22 cellular contexts compared by ENCODE assay signal in genomic region chr18:78920436-78921138, GRCh38. TPM values are rescaled to one million over a fixed set of nuclear protein-coding genes. Genes with fewer than 3 reads are reported as not detected.
A peak's percentile ranks its signal among the peaks of the same experiment; 100 is the strongest.
DNase-seq lines count a peak whose midpoint lies in the region; ATAC-seq, FAIRE-seq and TF ChIP-seq lines count a peak whose summit lies in the region.
"Had no signal": no experiment of that assay in that cellular context is flagged by ENCODE, and none has a peak within 500 bp of the region (broad histone marks: within the 10 kb centered on the region; RNA-seq: fewer than 3 reads in every experiment).

No MANE protein-coding gene starts in this region.

- H3K56ac ChIP-seq in H1 (replicated peaks; ENCODE audit: insufficient read length, low read depth, low read length), result no peak overlapping the region

- H3K36me3 Mint-ChIP-seq in activated T-cell treated with anti-CD3 and anti-CD28 coated beads, Interleukin-2, amount 50 U/mL, for 4 hours (ENCODE audit: insufficient read depth), result no peaks in the 10 kb centered on the region
- H3K36me3 Mint-ChIP-seq: CD14-positive monocyte; CD4-positive, alpha-beta memory T cell had no signal

- POLR2A ChIA-PET in H1 (lab: Charles Lee; ENCODE audit: partially characterized antibody), result no interaction called here
- POLR2A ChIA-PET in HepG2 (lab: Yijun Ruan, JAX), result no interaction called here

- H3K4me3 ChIP-seq in H1 (ENCODE audit: extremely low read depth in 1 of 4, insufficient read depth in 2 of 4, low read depth in 3 of 4, low read length in 4 of 4), result no peak overlapping the region
- H3K4me3 ChIP-seq in HepG2 (replicated peaks in 1 of 3; ENCODE audit: insufficient read depth in 1 of 3, low read depth in 2 of 3, low read length in 3 of 3), result no peak overlapping the region
- H3K4me3 ChIP-seq: BLaER1, GM12878, HAP-1, K562 had no signal

- H3K27ac ChIP-seq in H1 (ENCODE audit: low read depth, low read length) (no peak overlapping the region), HepG2 (ENCODE audit: extremely low read length, insufficient read depth, low read length) (no peak overlapping the region)
- H3K27ac ChIP-seq: BLaER1, HL-60 had no signal

- CTCF ChIA-PET in H1 (lab: Charles Lee; ENCODE audit: partially characterized antibody) (interaction anchor here (1.2 kb wide), 1 partner anchor 36 kb away, joined by 3 read pairs; no protein-coding TSS in a partner anchor), HepG2 (lab: Yijun Ruan, JAX; ENCODE audit: low intra/inter-chr PET ratio, low total read pairs) (no interaction called here)

- no peak overlapping the region for H3K18ac ChIP-seq in H1 (ENCODE audit: extremely low read depth, low read length)

- in situ Hi-C loops in Caki2 (cut with HindIII; ENCODE audit: low pct_unique_long_range_greater_than_20kb, low sequenced_read_pairs), result no loop called here
- in situ Hi-C loops in HepG2 (cut with HindIII; ENCODE audit: extremely low pct_ligation_motif_present, low pct_unique_long_range_greater_than_20kb), result no loop called here

- H3K4me3 Mint-ChIP-seq in activated T-cell treated with anti-CD3 and anti-CD28 coated beads, Interleukin-2, amount 50 U/mL, for 4 hours, result no peak overlapping the region
- H3K4me3 Mint-ChIP-seq: CD14-positive monocyte; CD4-positive, alpha-beta memory T cell had no signal

- no peak overlapping the region for H3K14ac ChIP-seq in H1 (ENCODE audit: insufficient read length)

- H4K8ac ChIP-seq in H1 (ENCODE audit: extremely low read depth, insufficient read depth, low read length), result peak overlapping the region; percentile 28; the same call in 1 of the 2 replicates

- no peak overlapping the region for H4K5ac ChIP-seq in H1 (ENCODE audit: insufficient read length, low read depth, low read length)

- no peak overlapping the region for H3K23ac ChIP-seq in H1 (ENCODE audit: insufficient read length)

- no peaks in the 10 kb centered on the region for H3K9me3 Mint-ChIP-seq in activated T-cell treated with anti-CD3 and anti-CD28 coated beads, Interleukin-2, amount 50 U/mL, for 4 hours

- H2BK12ac ChIP-seq in H1 (ENCODE audit: low read depth, low read length), result peak overlapping the region; percentile 85

- H3K9me3 ChIP-seq in H1 (ENCODE audit: insufficient read depth in 2 of 2, low read depth in 1 of 2, low read length in 1 of 2), result no peaks in the 10 kb centered on the region; a peak in 1 of 4 replicates
- H3K9me3 ChIP-seq in HepG2 (ENCODE audit: low read length), result no peaks in the 10 kb centered on the region
- H3K9me3 ChIP-seq: HAP-1 had no signal

- no peaks in the 10 kb centered on the region for H4K20me1 ChIP-seq in H1 (replicated peaks in 1 of 2; ENCODE audit: control insufficient read depth in 1 of 2, insufficient read depth in 2 of 2, low read length in 2 of 2)
- H4K20me1 ChIP-seq in HepG2 (ENCODE audit: insufficient read depth, low read length), result no peaks in the 10 kb centered on the region; the same call in 1 of the 2 replicates
- H4K20me1 ChIP-seq: BLaER1 had no signal

- TF ChIP-seq POLR2A in H1 (IDR thresholded peaks at IDR 0.05; ENCODE audit: control extremely low read depth in 1 of 2, low read depth in 2 of 2, low read length in 2 of 2) (no peak), HepG2 (IDR thresholded peaks at IDR 0.05; ENCODE audit: insufficient read depth in 1 of 2, low read depth in 2 of 2, low read length in 2 of 2) (no peak), GM12891 (IDR thresholded peaks at IDR 0.05; ENCODE audit: low read depth, low read length) (no peak)

- no peak overlapping the region for H3K4ac ChIP-seq in H1 (replicated peaks; ENCODE audit: insufficient read length, low read depth, low read length)

- peak overlapping the region; percentile 80 for H4K91ac ChIP-seq in H1 (replicated peaks; ENCODE audit: insufficient read length, low read length)

- H3K36me3 ChIP-seq in H1 (ENCODE audit: control insufficient read depth in 2 of 4, insufficient read depth in 4 of 4, low read length in 3 of 4), result no peaks in the 10 kb centered on the region
- no peaks in the 10 kb centered on the region for H3K36me3 ChIP-seq in HepG2 (replicated peaks in 1 of 2; ENCODE audit: control insufficient read depth in 1 of 2, insufficient read depth in 2 of 2, low read length in 2 of 2)
- H3K36me3 ChIP-seq: BLaER1, HAP-1 had no signal

- H3K9ac ChIP-seq in H1 (replicated peaks in 1 of 4; ENCODE audit: extremely low read depth in 1 of 4, low read depth in 3 of 4, low read length in 3 of 4) (no peak overlapping the region; a peak in 1 of 7 replicates), HepG2 (ENCODE audit: insufficient read depth, low read depth, low read length) (no peak overlapping the region)
- H3K9ac ChIP-seq: BLaER1 had no signal

- no peak for TF ChIP-seq CTCF in H1 (IDR thresholded peaks at IDR 0.05; ENCODE audit: control extremely low read depth in 1 of 3, insufficient read depth in 1 of 3, low read depth in 1 of 3, low read length in 3 of 3)
- TF ChIP-seq CTCF in HepG2 (CRISPR knock-in tag; IDR thresholded peaks at IDR 0.05), result no peak

- no peaks in the 10 kb centered on the region for H3K4me1 Mint-ChIP-seq in activated T-cell treated with anti-CD3 and anti-CD28 coated beads, Interleukin-2, amount 50 U/mL, for 4 hours (ENCODE audit: low read depth)
- H3K4me1 Mint-ChIP-seq: CD14-positive monocyte; CD4-positive, alpha-beta memory T cell had no signal

- intact Hi-C loops in HepG2 (cut with micrococcal nuclease; ENCODE audit: unreplicated experiment), result no loop called here
- intact Hi-C loops in sciatic nerve (cut with DNase I), result no loop called here

- H3K79me2 ChIP-seq in H1 (ENCODE audit: control insufficient read depth in 1 of 2, insufficient read depth in 2 of 2, low read length in 2 of 2) (no peaks in the 10 kb centered on the region), HepG2 (ENCODE audit: insufficient read depth, low read length) (no peaks in the 10 kb centered on the region)

- H3K79me1 ChIP-seq in H1 (ENCODE audit: low read depth, low read length), result peaks cover 2% of the 10 kb centered on the region; the same call in 1 of the 2 replicates

- TF ChIP-seq RAD21 in H1 (IDR thresholded peaks at IDR 0.05 in 1 of 2, conservative IDR thresholded peaks at IDR 0.05 in 1 of 2; ENCODE audit: low read depth in 2 of 2, low read length in 2 of 2) (no peak), HepG2 (CRISPR knock-in tag; IDR thresholded peaks at IDR 0.05) (no peak)

- H2AFZ ChIP-seq in H1 (ENCODE audit: low read length), result no peak overlapping the region
- no peak overlapping the region for H2AFZ ChIP-seq in HepG2 (ENCODE audit: low read length)

- FAIRE-seq in H1 (lab: Jason Lieb, UNC) (no peak), HepG2 (lab: Jason Lieb, UNC) (no peak), GM12891 (lab: Jason Lieb, UNC) (no peak)
- FAIRE-seq: GM12878, K562 had no signal

- H2BK5ac ChIP-seq in H1 (ENCODE audit: low read depth, low read length), result peak overlapping the region; percentile 68; the same call in 1 of the 2 replicates

- peaks cover 0 to 2% (median 0%) of the 10 kb centered on the region in 4 experiments; a peak in 1 of 7 replicates for H3K4me1 ChIP-seq in H1 (replicated peaks in 1 of 4; ENCODE audit: control insufficient read depth in 3 of 4, insufficient read depth in 4 of 4, low read length in 3 of 4)
- no peaks in the 10 kb centered on the region for H3K4me1 ChIP-seq in HepG2 (ENCODE audit: insufficient read depth, low read length)
- H3K4me1 ChIP-seq: BLaER1, HAP-1 had no signal

- H3K4me2 ChIP-seq in H1 (ENCODE audit: insufficient read depth in 1 of 2, low read depth in 2 of 2, low read length in 2 of 2) (no peak overlapping the region), HepG2 (ENCODE audit: low read depth, low read length) (no peak overlapping the region)
- H3K4me2 ChIP-seq: BLaER1 had no signal

- WGBS in H1 (ENCODE audit: extremely low coverage in 1 of 2, insufficient coverage in 1 of 2, insufficient read length in 1 of 2, insufficient replicate concordance in 2 of 2, low coverage in 1 of 2, low lambda C conversion rate in 2 of 2, missing lambda C conversion rate in 1 of 2), 2 experiments, result 92% methylated on average over 17 of the region's 17 CpGs; no CpG with 5 or more reads in 1 of the 2 experiments
- 10% methylated on average over 17 of the region's 17 CpGs for WGBS in HepG2 (ENCODE audit: low lambda C conversion rate)

- no TSS peak for BruUV-seq in HepG2 (replicated peaks; lab: Mats Ljungman, UMichigan)

- no peak overlapping the region for H2BK120ac ChIP-seq in H1 (replicated peaks; ENCODE audit: low read depth, low read length)

- no peak overlapping the region for H2BK20ac ChIP-seq in H1 (ENCODE audit: low read length)

- TF ChIP-seq EP300 in H1 (IDR thresholded peaks at IDR 0.05; ENCODE audit: borderline replicate concordance in 1 of 2, low read depth in 2 of 2, low read length in 2 of 2) (no peak), HepG2 (IDR thresholded peaks at IDR 0.05; ENCODE audit: low read depth in 2 of 2, low read length in 2 of 2) (no peak), HepG2 (CRISPR knock-in tag; IDR thresholded peaks at IDR 0.05; ENCODE audit: borderline replicate concordance) (no peak)

- H3K27me3 ChIP-seq in H1 (replicated peaks in 1 of 4; ENCODE audit: control insufficient read depth in 3 of 4, extremely low read depth in 1 of 4, insufficient read depth in 3 of 4, low read length in 3 of 4) (no peaks in the 10 kb centered on the region), HepG2 (ENCODE audit: control insufficient read depth in 1 of 2, insufficient read depth in 2 of 2, low read length in 2 of 2) (peaks cover 1 to 16% of the 10 kb centered on the region in 2 experiments; a peak in 4 of 5 replicates)
- H3K27me3 ChIP-seq: BLaER1 had no signal

- 0 out of 2 replicates have a peak overlapping the region, but pooled peaks have one; percentile 72 for H2BK15ac ChIP-seq in H1 (ENCODE audit: low read length)

- peak overlapping the region; percentile 77; the same call in 1 of the 2 replicates for H2AK5ac ChIP-seq in H1 (ENCODE audit: low read depth, low read length)

- peaks cover 2% of the 10 kb centered on the region; the same call in 1 of the 2 replicates for H3K23me2 ChIP-seq in H1 (ENCODE audit: low read depth, low read length)

- ATAC-seq in HepG2, result no peak
- no peak for ATAC-seq in sciatic nerve
- ATAC-seq in activated T-cell treated with anti-CD3 and anti-CD28 coated beads, Interleukin-2, amount 50 U/mL, for 4 hours, result no peak
- ATAC-seq in GM21723 (IDR thresholded peaks at IDR 0.05; ENCODE audit: unreplicated experiment), result no peak
- ATAC-seq: GM12878, K562 had no signal

- peak; percentile 29 for DNase-seq in Caki2 (ENCODE audit: low read depth)
- DNase-seq in H1 (ENCODE audit: low read depth in 1 of 2, low spot score in 2 of 2), result no peak
- DNase-seq in HepG2 (ENCODE audit: low spot score), result no peak
- DNase-seq in sciatic nerve (ENCODE audit: low spot score), result peak; percentile 1
- no peak for DNase-seq in GM12891 (ENCODE audit: insufficient read length, low spot score)
- DNase-seq in activated T-cell treated with anti-CD3 and anti-CD28 coated beads, Interleukin-2, amount 50 U/mL, for 4 hours, result no peak
- DNase-seq: 8988T; Calu3; CD4-positive, alpha-beta memory T cell; DMS79 treated with DMSO at 0.1 percent for 48 hours; GF-D8; IMR-90 had no signal

- no peaks in the 10 kb centered on the region for H3K27me3 Mint-ChIP-seq in activated T-cell treated with anti-CD3 and anti-CD28 coated beads, Interleukin-2, amount 50 U/mL, for 4 hours (ENCODE audit: low read depth)

RNA-seq across cellular contexts. Expression of gene SALL3, which starts 59.0 kb away (rescaled TPM):
- total RNA-seq in Caki2 (2014; rRNA removed; shearing (Covaris generic); ENCODE audit: low replicate concordance), result not detected in 2 replicates
- 46.4 and 54.5 TPM in 2 replicates for total RNA-seq in H1 (2021; fragmentation: NEBNext Ultra II Directional; extraction: Animal tissue kit (Norgen Biotek cat#: 25700))
- polyA plus RNA-seq in H1 (2011; rRNA removed) (10.5 and 24.5 TPM in 2 replicates), HepG2 (2011; rRNA removed) (not detected in 2 replicates)
- 13.8 TPM for polyA plus RNA-seq in H1 (2011; cell fraction: cytosol; rRNA removed)
- 44.0 TPM for polyA plus RNA-seq in H1 (2011; cell fraction: nucleus; rRNA removed)
- 21.6 to 25.4 TPM (median 23.5 TPM) in 4 replicates for polyA plus RNA-seq in H1 (2012, experiment 1 of 2)
- 10.1 TPM for polyA plus RNA-seq in H1 (2012, experiment 2 of 2)
- 19.9 TPM for polyA plus RNA-seq in H1 (2013, experiment 1 of 2)
- 18.1 TPM for polyA plus RNA-seq in H1 (2013, experiment 2 of 2)
- 8.5 and 12.3 TPM in 2 replicates for polyA minus RNA-seq in H1 (2011; rRNA and poly(A)+ RNA removed)
- polyA minus RNA-seq in H1 (2011; cell fraction: cytosol; rRNA and poly(A)+ RNA removed), result 41.6 TPM
- polyA minus RNA-seq in H1 (2011; cell fraction: nucleus; rRNA and poly(A)+ RNA removed), result 48.0 TPM
- total RNA-seq in HepG2 (2016; rRNA removed; fragmentation: Illumina TruSeq; extraction: Trizol) (not detected in 2 replicates), sciatic nerve (0.09 TPM)
- total RNA-seq in HepG2 (2016; cell fraction: cytosol; rRNA removed; fragmentation: Illumina TruSeq; extraction: Trizol; ENCODE audit: low read depth), result not detected in 2 replicates
- not detected in 2 replicates for total RNA-seq in HepG2 (2016; cell fraction: insoluble cytoplasmic fraction; rRNA removed; fragmentation: Illumina TruSeq; extraction: Trizol)
- not detected in 2 replicates for total RNA-seq in HepG2 (2016; cell fraction: membrane; rRNA removed; fragmentation: Illumina TruSeq; extraction: Trizol)
- not detected in 2 replicates for total RNA-seq in HepG2 (2016; cell fraction: nucleus; rRNA removed; fragmentation: Illumina TruSeq; extraction: Trizol)
- not detected in 2 replicates for polyA plus RNA-seq in HepG2 (2011; cell fraction: cytosol; rRNA removed)
- polyA plus RNA-seq in HepG2 (2011; cell fraction: nucleus; rRNA removed), result not detected in 2 replicates
- not detected in 2 replicates for polyA plus RNA-seq in HepG2 (2012)
- not detected in 2 replicates for polyA plus RNA-seq in HepG2 (2016; cell fraction: cytosol; fragmentation: Illumina TruSeq; extraction: Trizol; ENCODE audit: low read depth)
- not detected in 2 replicates for polyA plus RNA-seq in HepG2 (2016; cell fraction: insoluble cytoplasmic fraction; fragmentation: Illumina TruSeq; extraction: Trizol; ENCODE audit: low read depth)
- not detected in 2 replicates for polyA plus RNA-seq in HepG2 (2016; cell fraction: membrane; fragmentation: Illumina TruSeq; extraction: Trizol; ENCODE audit: low read depth)
- polyA plus RNA-seq in HepG2 (2016; cell fraction: nucleus; fragmentation: Illumina TruSeq; extraction: Trizol; ENCODE audit: insufficient read depth, low read depth), result not detected in 2 replicates
- not detected in 2 replicates for polyA minus RNA-seq in HepG2 (2011; rRNA and poly(A)+ RNA removed; ENCODE audit: low replicate concordance)
- not detected in 2 replicates for polyA minus RNA-seq in HepG2 (2011; cell fraction: cytosol; rRNA and poly(A)+ RNA removed)
- polyA minus RNA-seq in HepG2 (2011; cell fraction: nucleus; rRNA and poly(A)+ RNA removed), result not detected in 2 replicates
- 0.27 TPM for polyA plus RNA-seq in GM12891 (2012; ENCODE audit: low read depth, missing spikeins)
- not detected for total RNA-seq in activated T-cell treated with anti-CD3 and anti-CD28 coated beads, Interleukin-2, amount 50 U/mL, for 4 hours
- total RNA-seq: A673; Calu3; CD4-positive, alpha-beta memory T cell; HT1080; IMR-90; K562 had no signal
- polyA plus RNA-seq: AG04450; CD14-positive monocyte; CD4-positive, alpha-beta memory T cell; IMR-90; K562 had no signal

Comparison
In these comparisons a context has a peak if more than half of its experiments do, and no peak if none do; other contexts are left out.
1. DNase-seq: peak in Caki2 (single experiment) and sciatic nerve (single experiment); none in H1 (0 of 2), HepG2 (single experiment), GM12891 (single experiment) and activated T-cell treated with anti-CD3 and anti-CD28 coated beads, Interleukin-2, amount 50 U/mL, for 4 hours (single experiment).
2. RNA of gene SALL3, which starts 59.0 kb away (total RNA-seq): 46.4 to 54.5 TPM in H1; 0.09 TPM in sciatic nerve (single experiment), not detected in activated T-cell treated with anti-CD3 and anti-CD28 coated beads, Interleukin-2, amount 50 U/mL, for 4 hours, not detected in Caki2 and not detected in HepG2; every median in the first group is over 10 times any median in the second.